3 cellular contexts compared by ENCODE assay signal in genomic region chr2:47049502-47049901, GRCh38.
TF ChIP-seq lines count a peak whose summit lies in the region.

No MANE protein-coding gene starts in this region.

TF ChIP-seq in IMR-90, 13 proteins besides CTCF, POLR2A, EP300 and RAD21:
- no peak for TF ChIP-seq CHD1 (IDR thresholded peaks at IDR 0.05; ENCODE audit: low read depth, low read length)
- no peak for TF ChIP-seq RFX5 (IDR thresholded peaks at IDR 0.05; ENCODE audit: low read depth, low read length)
- no peak for TF ChIP-seq ELK1 (IDR thresholded peaks at IDR 0.05; ENCODE audit: borderline replicate concordance, low read depth, low read length)
- TF ChIP-seq MXI1 (IDR thresholded peaks at IDR 0.05; ENCODE audit: borderline replicate concordance, low read depth, low read length): no peak
- TF ChIP-seq RCOR1 (IDR thresholded peaks at IDR 0.05; ENCODE audit: insufficient replicate concordance, low read length): no peak
- TF ChIP-seq SMC3 (IDR thresholded peaks at IDR 0.05; ENCODE audit: low read depth, low read length): no peak

TF ChIP-seq in H1, 55 proteins besides CTCF, POLR2A, EP300 and RAD21:
- TF ChIP-seq MAX (IDR thresholded peaks at IDR 0.05) (no peak), GABPA (IDR thresholded peaks at IDR 0.05; ENCODE audit: borderline replicate concordance, insufficient read depth, low read length) (no peak), CREB1 (IDR thresholded peaks at IDR 0.05) (no peak), PHF8 (conservative IDR thresholded peaks at IDR 0.05; ENCODE audit: low read depth, low read length) (no peak), YY1 (IDR thresholded peaks at IDR 0.05; ENCODE audit: low read depth, low read length) (no peak), HDAC6 (IDR thresholded peaks at IDR 0.05; ENCODE audit: low read depth, low read length) (no peak), TCF12 (IDR thresholded peaks at IDR 0.05; ENCODE audit: low read depth, low read length) (no peak), SIX5 (IDR thresholded peaks at IDR 0.05; ENCODE audit: low read depth, low read length) (no peak), USF2 (IDR thresholded peaks at IDR 0.05; ENCODE audit: low read length) (no peak), SP2 (IDR thresholded peaks at IDR 0.05; ENCODE audit: low read length) (no peak), SP1 (IDR thresholded peaks at IDR 0.05; ENCODE audit: low read depth, low read length) (no peak), ZNF274 (IDR thresholded peaks at IDR 0.05; ENCODE audit: borderline replicate concordance, extremely low read depth, low read length) (no peak), POU5F1 (IDR thresholded peaks at IDR 0.05; ENCODE audit: low read depth, low read length) (no peak), JUND (IDR thresholded peaks at IDR 0.05; ENCODE audit: low read length) (no peak), MAFK (IDR thresholded peaks at IDR 0.05; ENCODE audit: low read depth, low read length) (no peak), SRF (IDR thresholded peaks at IDR 0.05; ENCODE audit: low read depth, low read length) (no peak), FOSL1 (IDR thresholded peaks at IDR 0.05; ENCODE audit: insufficient read depth, low read depth, low read length) (no peak), ATF2 (IDR thresholded peaks at IDR 0.05; ENCODE audit: low read length) (no peak), SP4 (IDR thresholded peaks at IDR 0.05; ENCODE audit: low read length) (no peak), TAF7 (optimal IDR thresholded peaks at IDR 0.05; ENCODE audit: borderline replicate concordance, low read depth, low read length) (no peak)

TF ChIP-seq in HepG2, 621 proteins besides CTCF, POLR2A, EP300 and RAD21:
- TF ChIP-seq ZBTB38 (CRISPR knock-in tag; IDR thresholded peaks at IDR 0.05) (0 out of 2 replicates have a peak, but pooled peaks have one; percentile 22), IRF2 (CRISPR knock-in tag; IDR thresholded peaks at IDR 0.05) (no peak), ZMAT3 (CRISPR knock-in tag; conservative IDR thresholded peaks at IDR 0.05) (no peak), NFIB (CRISPR knock-in tag; IDR thresholded peaks at IDR 0.05; ENCODE audit: borderline replicate concordance) (0 out of 2 replicates have a peak, but pooled peaks have one; percentile 36), ZNF605 (CRISPR knock-in tag; IDR thresholded peaks at IDR 0.05) (0 out of 2 replicates have a peak, but pooled peaks have one; percentile 22), SMAD1 (CRISPR knock-in tag; IDR thresholded peaks at IDR 0.05; ENCODE audit: borderline replicate concordance, low read depth) (0 out of 2 replicates have a peak, but pooled peaks have one; percentile 25)
